Comparison of ENCODE assay signal across 1 cellular context in genomic region chr7:117901089-117901797, GRCh38.
TF ChIP-seq lines count a peak whose summit lies in the region.

No MANE protein-coding gene starts in this region.

TF ChIP-seq in WTC11, 78 proteins besides CTCF, POLR2A, EP300 and RAD21 (continued from another document):
- TF ChIP-seq, protein P1, sequence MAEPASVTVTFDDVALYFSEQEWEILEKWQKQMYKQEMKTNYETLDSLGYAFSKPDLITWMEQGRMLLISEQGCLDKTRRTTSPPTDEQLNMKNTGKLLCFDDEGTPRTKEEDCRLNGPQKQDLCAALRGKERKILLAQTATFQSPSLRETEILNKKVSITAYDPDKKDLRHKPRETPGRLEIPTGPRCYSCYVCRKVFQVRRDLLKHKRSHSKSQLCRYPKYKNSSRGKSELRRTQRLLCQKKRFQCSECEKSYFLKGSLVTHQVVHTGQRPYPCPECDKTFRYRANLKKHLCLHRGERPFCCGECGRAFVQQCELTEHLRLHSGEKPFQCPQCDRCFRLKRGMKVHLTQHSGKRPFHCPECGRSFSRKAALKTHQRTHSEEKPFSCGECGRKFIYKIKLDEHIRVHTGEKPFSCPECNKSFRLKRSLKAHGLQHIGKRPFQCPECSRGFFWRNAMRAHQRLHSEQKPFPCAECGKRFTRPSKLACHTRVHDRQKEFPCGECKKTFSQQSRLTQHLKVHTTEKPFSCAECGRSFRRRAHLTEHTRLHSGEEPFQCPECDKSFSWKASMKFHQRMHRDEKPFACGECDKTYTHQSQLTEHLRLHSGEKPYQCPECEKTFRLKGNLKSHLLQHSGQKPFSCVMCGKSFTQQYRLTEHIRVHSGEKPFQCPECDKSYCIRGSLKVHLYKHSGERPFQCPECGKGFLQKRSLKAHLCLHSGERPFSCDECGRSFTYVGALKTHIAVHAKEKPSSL (CRISPR knock-in tag; conservative IDR thresholded peaks at IDR 0.05): no peak
- TF ChIP-seq AR (CRISPR knock-in tag; IDR thresholded peaks at IDR 0.05) (no peak), JAZF1 (CRISPR knock-in tag; IDR thresholded peaks at IDR 0.05) (no peak), GTF2I (CRISPR knock-in tag; conservative IDR thresholded peaks at IDR 0.05) (no peak), RORB (CRISPR knock-in tag; IDR thresholded peaks at IDR 0.05) (no peak), ZNF532 (CRISPR knock-in tag; IDR thresholded peaks at IDR 0.05; ENCODE audit: borderline replicate concordance) (no peak), ZNF263 (CRISPR knock-in tag; IDR thresholded peaks at IDR 0.05; ENCODE audit: low read depth) (no peak), ZNF219 (CRISPR knock-in tag; IDR thresholded peaks at IDR 0.05; ENCODE audit: borderline replicate concordance) (no peak), ZBTB21 (CRISPR knock-in tag; IDR thresholded peaks at IDR 0.05; ENCODE audit: borderline replicate concordance) (no peak), E2F5 (CRISPR knock-in tag; IDR thresholded peaks at IDR 0.05) (no peak), ZNF416 (CRISPR knock-in tag; IDR thresholded peaks at IDR 0.05) (no peak), JUN (CRISPR knock-in tag; IDR thresholded peaks at IDR 0.05) (no peak), PRRX2 (CRISPR knock-in tag; IDR thresholded peaks at IDR 0.05) (no peak)
